ENCODE assay signal across 9 cellular contexts in the genomic region with DNA sequence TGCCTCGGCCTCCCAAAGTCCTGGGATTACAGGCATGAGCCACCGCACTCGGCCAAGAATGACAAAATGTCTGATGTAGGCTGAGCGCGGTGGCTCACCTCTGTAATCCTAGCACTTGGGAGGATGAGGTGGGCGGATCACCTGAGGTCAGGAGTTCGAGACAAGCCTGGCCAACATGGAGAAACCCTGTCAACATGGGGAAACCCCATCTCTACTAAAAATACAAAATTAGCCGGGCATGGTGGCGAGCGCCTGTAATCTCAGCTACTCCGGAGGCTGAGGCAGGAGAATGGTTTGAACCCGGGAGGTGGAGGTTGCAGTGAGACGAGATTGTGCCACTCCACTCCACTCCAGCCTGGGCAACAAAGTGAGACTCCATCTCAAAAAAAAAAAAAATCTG. TPM values are rescaled to one million over a fixed set of nuclear protein-coding genes. Genes with fewer than 3 reads are reported as not detected.
DNase-seq lines count a peak whose midpoint lies in the region; ATAC-seq, FAIRE-seq and TF ChIP-seq lines count a peak whose summit lies in the region.
"Not testable (repeated sequence)": the region's sequence is repeated elsewhere in the genome, so short reads cannot be mapped to it uniquely, and the experiment has no call there.
"Had no signal": no experiment of that assay in that cellular context is flagged by ENCODE, and none has a peak within 500 bp of the region (broad histone marks: within the 10 kb centered on the region; RNA-seq: fewer than 3 reads in every experiment).

No MANE protein-coding gene starts in this region.

- not testable (repeated sequence) for H3K9me3 Mint-ChIP-seq in CD14-positive monocyte; natural killer cell treated with Interleukin-12 subunit alpha and Interleukin-12 subunit beta and Interleukin-15 and Interleukin-18, amount 100 ng/mL, for 72 hours; stimulated activated naive B cell treated with anti-CD40 and anti-IgM and Interleukin-4, amounts not matched to agents 10 μg/mL and 1 μg/mL and 100 μg/mL, for 72 hours

- H4K20me1 ChIP-seq in OCI-LY3 (ENCODE audit: insufficient read depth, low read length); GM12878 (ENCODE audit: control insufficient read depth, insufficient read depth): not testable (repeated sequence)

- 0 out of 2 replicates have a peak overlapping the region, but pooled peaks have one; percentile 13 for H3K4me3 ChIP-seq in HL-60 (replicated peaks; ENCODE audit: insufficient read depth, low read length)
- H3K4me3 ChIP-seq in OCI-LY3 (ENCODE audit: low read length): peak overlapping the region; percentile 48
- H3K4me3 ChIP-seq in GM12878: not testable (repeated sequence)

- not testable (repeated sequence) for H2AFZ ChIP-seq in OCI-LY3 (ENCODE audit: low read depth, low read length)
- H2AFZ ChIP-seq in GM12878 (ENCODE audit: control insufficient read depth, low read depth, low read length): peak overlapping the region; percentile 30; the same call in 1 of the 2 replicates

- not testable (repeated sequence) for FAIRE-seq in GM12878 (lab: Jason Lieb, UNC)

- H3K27me3 ChIP-seq in HL-60 (ENCODE audit: insufficient read depth, poor library complexity, severe bottlenecking); OCI-LY3 (ENCODE audit: low read depth, low read length); GM12878 (replicated peaks in 1 of 2; ENCODE audit: control insufficient read depth in 2 of 2, insufficient read depth in 2 of 2, low read length in 1 of 2): not testable (repeated sequence)

- not testable (repeated sequence) for TF ChIP-seq RAD21 in GM12878 (IDR thresholded peaks at IDR 0.05; ENCODE audit: insufficient read depth, low read depth, low read length)

- H3K27ac Mint-ChIP-seq in CD14-positive monocyte: peak overlapping the region; percentile 96 to 99 (median 98)
- peak overlapping the region; percentile 74 to 80 for H3K27ac Mint-ChIP-seq in natural killer cell treated with Interleukin-12 subunit alpha and Interleukin-12 subunit beta and Interleukin-15 and Interleukin-18, amount 100 ng/mL, for 72 hours
- not testable (repeated sequence) for H3K27ac Mint-ChIP-seq in stimulated activated naive B cell treated with anti-CD40 and anti-IgM and Interleukin-4, amounts not matched to agents 10 μg/mL and 1 μg/mL and 100 μg/mL, for 72 hours

- whole genome bisulfite sequencing in GM12878 (ENCODE audit: insufficient coverage, insufficient replicate concordance, low lambda C conversion rate, missing lambda C conversion rate): 20% methylated on average over 13 of the region's 13 CpGs

- not testable (repeated sequence) for H3K9ac ChIP-seq in OCI-LY3 (ENCODE audit: low read length); GM12878 (ENCODE audit: control insufficient read depth, insufficient read depth, low read length)

- not testable (repeated sequence) for TF ChIP-seq CTCF in CD14-positive monocyte (IDR thresholded peaks at IDR 0.05); HL-60 (IDR thresholded peaks at IDR 0.05; ENCODE audit: insufficient read depth, low read length); OCI-LY3 (IDR thresholded peaks at IDR 0.05; ENCODE audit: low read depth, low read length); GM12878 (IDR thresholded peaks at IDR 0.05 in 2 of 3, conservative IDR thresholded peaks at IDR 0.05 in 1 of 3; ENCODE audit: control insufficient read depth in 2 of 3, extremely low read depth in 1 of 3, insufficient read depth in 1 of 3, low read depth in 3 of 3, low read length in 3 of 3)

- peaks cover 29% of the 10 kb centered on the region for H3K4me1 ChIP-seq in OCI-LY3 (ENCODE audit: low read length)
- H3K4me1 ChIP-seq in GM12878 (ENCODE audit: control insufficient read depth, insufficient read depth, low read length): peaks cover 15% of the 10 kb centered on the region

- not testable (repeated sequence) for H3K79me2 ChIP-seq in OCI-LY3 (ENCODE audit: low read length)
- peaks cover 18% of the 10 kb centered on the region for H3K79me2 ChIP-seq in GM12878 (ENCODE audit: control insufficient read depth, insufficient read depth, low read length)

- POLR2A ChIA-PET in GM12878 (lab: Charles Lee): interaction anchor here (0.7 to 1.7 kb wide), 2 partner anchors 9 to 838 kb away, joined by 3 read pairs; no protein-coding TSS in a partner anchor

- intact Hi-C loops in CD14-positive monocyte (cut with micrococcal nuclease): loop anchor here in 1 of 2 donors (5.0 kb wide), 1 partner anchor 84 kb away; no protein-coding TSS in a partner anchor
- intact Hi-C loops in GM12878 (cut with micrococcal nuclease; ENCODE audit: unreplicated experiment): not testable (repeated sequence)

- H3K27ac ChIP-seq in HL-60 (replicated peaks); OCI-LY3 (ENCODE audit: low read length): not testable (repeated sequence)
- H3K27ac ChIP-seq in GM12878 (ENCODE audit: control insufficient read depth, insufficient read depth): peak overlapping the region; percentile 65

- TF ChIP-seq EP300 in GM12878 (IDR thresholded peaks at IDR 0.05; ENCODE audit: borderline replicate concordance in 1 of 2, control insufficient read depth in 1 of 2, low read depth in 2 of 2, low read length in 2 of 2): not testable (repeated sequence)

- peak overlapping the region in 1 of 2 donors; percentile 76 for H3K4me3 Mint-ChIP-seq in CD14-positive monocyte
- H3K4me3 Mint-ChIP-seq in natural killer cell treated with Interleukin-12 subunit alpha and Interleukin-12 subunit beta and Interleukin-15 and Interleukin-18, amount 100 ng/mL, for 72 hours: peak overlapping the region; percentile 79
- H3K4me3 Mint-ChIP-seq in stimulated activated naive B cell treated with anti-CD40 and anti-IgM and Interleukin-4, amounts not matched to agents 10 μg/mL and 1 μg/mL and 100 μg/mL, for 72 hours: peak overlapping the region; percentile 72 to 76

- not testable (repeated sequence) for H3K36me3 ChIP-seq in OCI-LY3 (replicated peaks; ENCODE audit: low read depth, low read length); GM12878 (ENCODE audit: control insufficient read depth in 2 of 2, insufficient read depth in 2 of 2, low read length in 1 of 2)

- CTCF ChIA-PET in GM12878 (lab: Yijun Ruan, JAX): interaction anchor here (0.6 to 1.6 kb wide), 5 partner anchors 9 to 1037 kb away, joined by 3 to 4 read pairs (median 3); no protein-coding TSS in a partner anchor

- RAD21 ChIA-PET in GM12878 (lab: Charles Lee; ENCODE audit: unreplicated experiment): interaction anchor here (0.7 to 1.5 kb wide), 3 partner anchors 35 to 248 kb away, joined by 3 to 5 read pairs (median 3); a partner anchor contains a TSS

- SMC1A ChIA-PET in GM12878 (lab: Charles Lee; ENCODE audit: uncharacterized antibody, unreplicated experiment): interaction anchor here (0.6 to 1.3 kb wide), 4 partner anchors 27 to 935 kb away, joined by 3 to 4 read pairs (median 3); no protein-coding TSS in a partner anchor

- not testable (repeated sequence) for TF ChIP-seq POLR2A in GM12878 (IDR thresholded peaks at IDR 0.05; ENCODE audit: low read depth, low read length)

- H3K27me3 Mint-ChIP-seq in CD14-positive monocyte (ENCODE audit: low read depth in 3 of 3); natural killer cell treated with Interleukin-12 subunit alpha and Interleukin-12 subunit beta and Interleukin-15 and Interleukin-18, amount 100 ng/mL, for 72 hours; stimulated activated naive B cell treated with anti-CD40 and anti-IgM and Interleukin-4, amounts not matched to agents 10 μg/mL and 1 μg/mL and 100 μg/mL, for 72 hours: not testable (repeated sequence)

- peak overlapping the region; percentile 56 for H3K4me2 ChIP-seq in OCI-LY3 (ENCODE audit: low read length)
- peak overlapping the region; percentile 28; the same call in 1 of the 2 replicates for H3K4me2 ChIP-seq in GM12878 (ENCODE audit: control insufficient read depth, insufficient read depth)

- in situ Hi-C loops in GM12878 (cut with MboI): not testable (repeated sequence)

- peaks cover 16 to 24% of the 10 kb centered on the region in 2 donors for H3K36me3 Mint-ChIP-seq in CD14-positive monocyte
- not testable (repeated sequence) for H3K36me3 Mint-ChIP-seq in natural killer cell treated with Interleukin-12 subunit alpha and Interleukin-12 subunit beta and Interleukin-15 and Interleukin-18, amount 100 ng/mL, for 72 hours
- peaks cover 6 to 13% of the 10 kb centered on the region in 2 donors for H3K36me3 Mint-ChIP-seq in stimulated activated naive B cell treated with anti-CD40 and anti-IgM and Interleukin-4, amounts not matched to agents 10 μg/mL and 1 μg/mL and 100 μg/mL, for 72 hours

- H3K4me1 Mint-ChIP-seq in CD14-positive monocyte: peaks cover 51% of the 10 kb centered on the region
- peaks cover 21 to 33% of the 10 kb centered on the region in 2 donors for H3K4me1 Mint-ChIP-seq in natural killer cell treated with Interleukin-12 subunit alpha and Interleukin-12 subunit beta and Interleukin-15 and Interleukin-18, amount 100 ng/mL, for 72 hours (ENCODE audit: low read depth in 2 of 2)
- H3K4me1 Mint-ChIP-seq in stimulated activated naive B cell treated with anti-CD40 and anti-IgM and Interleukin-4, amounts not matched to agents 10 μg/mL and 1 μg/mL and 100 μg/mL, for 72 hours: peaks cover 24 to 49% of the 10 kb centered on the region in 2 donors

- ATAC-seq in GM12878; natural killer cell treated with Interleukin-12 subunit alpha and Interleukin-12 subunit beta and Interleukin-15 and Interleukin-18, amount 100 ng/mL, for 72 hours: not testable (repeated sequence)
- peak; percentile 4 to 5 for ATAC-seq in stimulated activated naive B cell treated with anti-CD40 and anti-IgM and Interleukin-4, amounts not matched to agents 10 μg/mL and 1 μg/mL and 100 μg/mL, for 72 hours (replicated peaks)

- BruUV-seq in GM12878 (replicated peaks; lab: Mats Ljungman, UMichigan): not testable (repeated sequence)

- DNase-seq in CD14-positive monocyte (ENCODE audit: low spot score); HL-60 (ENCODE audit: low read depth in 1 of 2, low spot score in 1 of 2); GM12878 (ENCODE audit: low read depth, low spot score); natural killer cell treated with Interleukin-12 subunit alpha and Interleukin-12 subunit beta and Interleukin-15 and Interleukin-18, amount 100 ng/mL, for 72 hours (ENCODE audit: low spot score); stimulated activated naive B cell treated with anti-CD40 and anti-IgM and Interleukin-4, amounts not matched to agents 10 μg/mL and 1 μg/mL and 100 μg/mL, for 72 hours: not testable (repeated sequence)
- DNase-seq in islet precursor cell: peak; percentile 25

- not testable (repeated sequence) for H3K9me3 ChIP-seq in OCI-LY3 (ENCODE audit: insufficient read depth, low read length); GM12878 (replicated peaks; ENCODE audit: control insufficient read depth, insufficient read depth, low read length)

RNA-seq across cellular contexts. Expression of a gene that starts 2.9 kb away (rescaled TPM):
- 10 to 100 TPM; 51.4 to 66.6 TPM for polyA plus RNA-seq in CD14-positive monocyte
- 4.7 and 6.0 TPM in 2 replicates for total RNA-seq in GM12878 (2013; cell fraction: nucleolus; rRNA removed)
- 19.3 and 20.7 TPM in 2 replicates for total RNA-seq in GM12878 (2014; rRNA removed)
- total RNA-seq in GM12878 (2014; rRNA removed; fragmentation: Illumina TruSeq; extraction: Trizol): 16.0 and 16.1 TPM in 2 replicates
- total RNA-seq in GM12878 (2021): 22.6 and 22.9 TPM in 2 replicates
- 10.5 TPM for polyA plus RNA-seq in GM12878 (2011; ENCODE audit: low read depth)
- 11.2 and 12.7 TPM in 2 replicates for polyA plus RNA-seq in GM12878 (2011; rRNA removed)
- 10.1 and 11.8 TPM in 2 replicates for polyA plus RNA-seq in GM12878 (2011; cell fraction: cytosol; rRNA removed)
- polyA plus RNA-seq in GM12878 (2011; cell fraction: nucleus; rRNA removed): 6.2 and 6.5 TPM in 2 replicates
- polyA plus RNA-seq in GM12878 (2012): 11.8 and 15.3 TPM in 2 replicates
- polyA plus RNA-seq in GM12878 (2014; fragmentation: Illumina TruSeq; extraction: Trizol): 18.2 and 23.1 TPM in 2 replicates
- polyA plus RNA-seq in GM12878 (2014; fragmentation: Nextera tagmentation; extraction: Ambion mirVana): 10 to 100 TPM; 12.8 to 15.4 TPM
- polyA plus RNA-seq in GM12878 (2014; rRNA removed): 25.2 and 28.0 TPM in 2 replicates
- 10 to 100 TPM; 23.5 to 27.6 TPM for polyA plus RNA-seq in GM12878 (2016; fragmentation: Nextera tagmentation; extraction: Ambion mirVana)
- 5.9 and 10.0 TPM in 2 replicates for polyA minus RNA-seq in GM12878 (2011; rRNA and poly(A)+ RNA removed)
- polyA minus RNA-seq in GM12878 (2011; cell fraction: cytosol; rRNA and poly(A)+ RNA removed): 2.7 and 4.2 TPM in 2 replicates
- polyA minus RNA-seq in GM12878 (2011; cell fraction: nucleus; rRNA and poly(A)+ RNA removed): 3.1 and 5.9 TPM in 2 replicates
- total RNA-seq in natural killer cell treated with Interleukin-12 subunit alpha and Interleukin-12 subunit beta and Interleukin-15 and Interleukin-18, amount 100 ng/mL, for 72 hours: 1 to 10 TPM; 6.4 to 8.7 TPM

RNA-seq across cellular contexts. Expression of a gene that starts 46.2 kb away (rescaled TPM):
- polyA plus RNA-seq in CD14-positive monocyte (10 to 100 TPM; 36.1 to 39.8 TPM), GM12878 (2011; rRNA removed) (0.15 and 0.30 TPM in 2 replicates), GM12878 (2014; fragmentation: Illumina TruSeq; extraction: Trizol) (10.9 TPM in 2 replicates), GM12878 (2014; fragmentation: Nextera tagmentation; extraction: Ambion mirVana) (1 to 10 TPM; 2.9 to 5.6 TPM), GM12878 (2014; rRNA removed) (8.0 and 9.6 TPM in 2 replicates), GM12878 (2016; fragmentation: Nextera tagmentation; extraction: Ambion mirVana) (1 to 10 TPM; 3.7 to 3.8 TPM)
- 3.4 and 8.4 TPM in 2 replicates for total RNA-seq in GM12878 (2013; cell fraction: nucleolus; rRNA removed)
- total RNA-seq in GM12878 (2014; rRNA removed) (12.3 and 13.6 TPM in 2 replicates), GM12878 (2014; rRNA removed; fragmentation: Illumina TruSeq; extraction: Trizol) (10.2 and 12.1 TPM in 2 replicates), GM12878 (2021) (7.4 and 9.2 TPM in 2 replicates)
- 1.4 TPM for polyA plus RNA-seq in GM12878 (2011; ENCODE audit: low read depth)
- 0.28 TPM in 2 replicates for polyA plus RNA-seq in GM12878 (2011; cell fraction: cytosol; rRNA removed)
- polyA plus RNA-seq in GM12878 (2011; cell fraction: nucleus; rRNA removed): 0.16 and 0.25 TPM in 2 replicates
- polyA plus RNA-seq in GM12878 (2012): 1.9 and 2.4 TPM in 2 replicates
- 0.41 TPM in 1 of 2 replicates, not detected in the other for polyA minus RNA-seq in GM12878 (2011; rRNA and poly(A)+ RNA removed)
- polyA minus RNA-seq in GM12878 (2011; cell fraction: cytosol; rRNA and poly(A)+ RNA removed): not detected in 2 replicates
- 2.4 and 2.9 TPM in 2 replicates for polyA minus RNA-seq in GM12878 (2011; cell fraction: nucleus; rRNA and poly(A)+ RNA removed)
- total RNA-seq in natural killer cell treated with Interleukin-12 subunit alpha and Interleukin-12 subunit beta and Interleukin-15 and Interleukin-18, amount 100 ng/mL, for 72 hours: 1 to 10 TPM in 1 of 2 donors, under 1 TPM in 1; 0.76 to 1.1 TPM
- total RNA-seq: A673, RPMI7951 had no signal
